In the genomic region with DNA sequence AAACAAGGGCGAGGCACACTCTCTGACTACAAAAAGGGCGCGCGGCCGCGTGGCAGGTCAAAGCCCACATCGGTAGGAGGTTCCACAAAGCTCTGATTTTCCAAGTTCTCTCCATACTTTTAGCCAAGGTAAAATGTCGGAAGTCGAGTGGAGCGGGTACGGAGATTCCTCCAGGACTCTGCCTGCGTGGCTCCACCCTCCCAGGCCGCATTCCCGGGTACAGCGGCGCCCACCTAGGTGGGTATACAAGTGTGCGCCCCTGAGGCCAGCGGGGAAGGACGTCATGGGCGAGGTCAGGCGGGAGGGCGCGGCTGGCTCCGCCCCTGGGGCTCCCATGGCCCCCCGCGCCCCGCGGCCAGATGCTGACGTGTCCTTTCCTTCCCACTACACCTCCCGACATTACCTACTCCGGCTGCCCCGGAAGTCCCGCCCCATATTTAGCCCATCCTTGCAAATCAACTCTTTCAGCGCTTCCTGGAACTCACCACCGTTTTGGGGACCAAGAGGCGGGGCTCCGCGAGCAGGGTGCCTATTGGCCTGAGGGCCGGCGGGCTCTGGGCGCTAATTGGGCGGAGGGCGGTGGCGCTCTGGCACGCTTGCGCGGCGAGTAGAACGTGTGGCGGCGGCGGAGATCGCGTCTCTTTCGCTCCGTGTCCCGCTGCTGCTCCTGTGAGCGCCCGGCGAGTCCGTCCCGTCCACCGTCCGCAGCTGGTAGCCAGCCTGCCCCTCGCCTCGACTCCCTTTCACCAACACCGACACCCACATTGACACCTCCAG, we compare ENCODE assay signal across 8 cellular contexts. TPM values are rescaled to one million over a fixed set of nuclear protein-coding genes. Genes with fewer than 3 reads are reported as not detected.
DNase-seq lines count a peak whose midpoint lies in the region; ATAC-seq and TF ChIP-seq lines count a peak whose summit lies in the region.

A gene (plus strand): TSS at position 639 of the 777 bp plus-strand sequence. CDS start 180 bp downstream, outside the sequence.

- peaks cover 34% of the 10 kb centered on the region for H3K4me1 ChIP-seq in Karpas-422 (ENCODE audit: low read length)
- peaks cover 24 to 44% (median 37%) of the 10 kb centered on the region in 4 donors for H3K4me1 ChIP-seq in esophagus muscularis mucosa
- H3K4me1 ChIP-seq in muscle layer of duodenum (ENCODE audit: control insufficient read depth in 1 of 2, insufficient read depth in 2 of 2, low read length in 2 of 2): peaks cover 21 to 33% of the 10 kb centered on the region in 2 donors

- peak; percentile 55 for TF ChIP-seq POLR2A in esophagus muscularis mucosa (IDR thresholded peaks at IDR 0.05; ENCODE audit: low read depth)

- DNase-seq in DMS79 treated with DMSO at 0.1 percent for 48 hours (lab: John Stamatoyannopoulos, UW) (peak; percentile 99), Karpas-422 (peak; percentile 99), RKO (ENCODE audit: low spot score) (peak; percentile 100), activated T-helper 1 cell treated with Interleukin-2 at 50 U/mL for 16 hours (ENCODE audit: low read depth) (peak; percentile 98), esophagus muscularis mucosa (ENCODE audit: extremely low spot score) (peak; percentile 100)
- DNase-seq in stimulated activated CD8-positive, alpha-beta memory T cell treated with anti-CD3 and anti-CD28 coated beads, Interleukin-7, amount 100 ng/mL, for 48 hours (ENCODE audit: extremely low read depth in 1 of 2, low read depth in 1 of 2): peak; percentile 96 to 100

- H3K36me3 ChIP-seq in Karpas-422 (ENCODE audit: insufficient read depth, low read length): peaks cover 18% of the 10 kb centered on the region; the same call in 1 of the 2 replicates
- no peaks in the 10 kb centered on the region for H3K36me3 ChIP-seq in esophagus muscularis mucosa
- no peaks in the 10 kb centered on the region for H3K36me3 ChIP-seq in muscle layer of duodenum (ENCODE audit: control insufficient read depth in 1 of 2, insufficient read depth in 2 of 2, low read length in 2 of 2)

- H3K79me2 ChIP-seq in Karpas-422 (ENCODE audit: low read length): peaks cover 47% of the 10 kb centered on the region

- H3K4me3 ChIP-seq in Karpas-422 (ENCODE audit: low read length) (peak within 1 kb of the TSS; percentile 81), esophagus muscularis mucosa (peak within 1 kb of the TSS; percentile 80 to 97 (median 91)), muscle layer of duodenum (ENCODE audit: low read depth in 1 of 2, low read length in 2 of 2) (peak within 1 kb of the TSS; percentile 77 to 100)

- peak within 1 kb of the TSS; percentile 13; the same call in 1 of the 2 replicates for H3K27ac ChIP-seq in Karpas-422 (ENCODE audit: low read length)
- peak within 1 kb of the TSS; percentile 85 to 93 (median 90) for H3K27ac ChIP-seq in esophagus muscularis mucosa (replicated peaks in 1 of 4)
- H3K27ac ChIP-seq in muscle layer of duodenum (ENCODE audit: low read length): peak within 1 kb of the TSS; percentile 96

- no peaks in the 10 kb centered on the region; the same call in 1 of the 2 replicates for H3K9me2 ChIP-seq in Karpas-422 (replicated peaks; ENCODE audit: insufficient read depth, low read length)

- H3K9me3 ChIP-seq in Karpas-422 (ENCODE audit: low read length) (no peaks in the 10 kb centered on the region), esophagus muscularis mucosa (no peaks in the 10 kb centered on the region), muscle layer of duodenum (ENCODE audit: control insufficient read depth in 1 of 2, low read length in 2 of 2) (no peaks in the 10 kb centered on the region)

- peak; percentile 8 for TF ChIP-seq EP300 in esophagus muscularis mucosa (IDR thresholded peaks at IDR 0.05)

- H3K9ac ChIP-seq in Karpas-422 (ENCODE audit: low read length): peak within 1 kb of the TSS; percentile 90

- H3K27me3 ChIP-seq in Karpas-422 (ENCODE audit: low read length) (no peaks in the 10 kb centered on the region), esophagus muscularis mucosa (no peaks in the 10 kb centered on the region), muscle layer of duodenum (ENCODE audit: low read depth, low read length) (no peaks in the 10 kb centered on the region)

- peak in 1 of 3 experiments; percentile 20 for TF ChIP-seq CTCF in esophagus muscularis mucosa (IDR thresholded peaks at IDR 0.05)

- peak within 1 kb of the TSS; percentile 87 for H2AFZ ChIP-seq in Karpas-422 (ENCODE audit: low read length)

- ATAC-seq in GM21825 (IDR thresholded peaks at IDR 0.05; ENCODE audit: unreplicated experiment): peak; percentile 95

- H3K4me2 ChIP-seq in Karpas-422 (ENCODE audit: low read depth, low read length, poor library complexity, severe bottlenecking): peak within 1 kb of the TSS; percentile 83

- WGBS in esophagus muscularis mucosa: 2% methylated on average over 31 of the region's 67 CpGs

- H4K20me1 ChIP-seq in Karpas-422 (ENCODE audit: insufficient read depth, low read depth, low read length): peaks cover 22% of the 10 kb centered on the region

- intact Hi-C loops in esophagus muscularis mucosa (cut with DNase I): loop anchor here (2.0 kb wide), 1 partner anchor 67 kb away; a partner anchor contains a TSS

RNA-seq across cellular contexts. Expression of the gene that starts here (rescaled TPM):
- total RNA-seq in Karpas-422 (2014; rRNA removed; shearing (Covaris generic); ENCODE audit: low replicate concordance): 104 and 132 TPM in 2 replicates
- total RNA-seq in esophagus muscularis mucosa: 10 to 100 TPM; 71.4 to 91.2 (median 81.3) TPM

Comparison
In these comparisons a context has a peak if more than half of its experiments do, and no peak if none do; other contexts are left out.
1. Peak in every context shown above with its lines: DNase-seq, ATAC-seq, H3K4me3 ChIP-seq and H3K27ac ChIP-seq.
2. H3K27ac ChIP-seq: peak in every context shown above with its lines; median percentile 96 in muscle layer of duodenum; 90 in esophagus muscularis mucosa; 13 in Karpas-422.